Comparison of ENCODE assay signal across 18 cellular contexts in genomic region chr16:81198635-81199034, GRCh38. TPM values are rescaled to one million over a fixed set of nuclear protein-coding genes. Genes with fewer than 3 reads are reported as not detected.
DNase-seq lines count a peak whose midpoint lies in the region; ATAC-seq, FAIRE-seq and TF ChIP-seq lines count a peak whose summit lies in the region.
"Had no signal": no experiment of that assay in that cellular context is flagged by ENCODE, and none has a peak within 500 bp of the region (broad histone marks: within the 10 kb centered on the region; RNA-seq: fewer than 3 reads in every experiment).

No MANE protein-coding gene starts in this region.

- H3K36me3 Mint-ChIP-seq in Calu3 (ENCODE audit: insufficient read depth, unreplicated experiment): no peaks in the 10 kb centered on the region
- H3K36me3 Mint-ChIP-seq: activated naive CD8-positive, alpha-beta T cell treated with anti-CD3 and anti-CD28 coated beads for 36 hours had no signal

- H2BK20ac ChIP-seq in H1 (ENCODE audit: low read length): no peak overlapping the region

- H3K14ac ChIP-seq in H1 (ENCODE audit: insufficient read length) (no peak overlapping the region), neuronal stem cell (ENCODE audit: low read length) (no peak overlapping the region)

- H2BK12ac ChIP-seq in H1 (ENCODE audit: low read depth, low read length) (no peak overlapping the region), neuronal stem cell (ENCODE audit: low read length) (no peak overlapping the region)

- H3K79me2 ChIP-seq in H1 (ENCODE audit: control insufficient read depth in 1 of 2, insufficient read depth in 2 of 2, low read length in 2 of 2) (no peaks in the 10 kb centered on the region), OCI-LY7 (ENCODE audit: insufficient read depth, low read depth, low read length) (no peaks in the 10 kb centered on the region)

- CTCF ChIA-PET in Calu3 (lab: Charles Lee) (interaction anchor here (0.9 to 1.3 kb wide), 3 partner anchors 55 to 162 kb away, joined by 3 to 7 read pairs (median 4); partner anchors contain the start of genes ATMIN and C16orf46), H1 (lab: Charles Lee; ENCODE audit: partially characterized antibody) (interaction anchor here (0.6 to 1.4 kb wide), 5 partner anchors 9 to 57 kb away, joined by 3 to 4 read pairs (median 3); no protein-coding TSS in a partner anchor), OCI-LY7 (lab: Charles Lee; ENCODE audit: unreplicated experiment) (interaction anchor here (0.5 kb wide), 1 partner anchor 196 kb away, joined by 3 read pairs; no protein-coding TSS in a partner anchor)

- DNase-seq in Calu3: peak; percentile 45
- peak; percentile 26 for DNase-seq in NCI-H226
- no peak for DNase-seq in H1 (ENCODE audit: low read depth in 1 of 2, low spot score in 2 of 2)
- DNase-seq in neuronal stem cell (ENCODE audit: low spot score): no peak
- no peak for DNase-seq in OCI-LY7 (ENCODE audit: low spot score)
- no peak for DNase-seq in DMS 273 treated with DMSO at 0.1 percent for 48 hours (lab: John Stamatoyannopoulos, UW)
- DNase-seq: activated naive CD8-positive, alpha-beta T cell treated with anti-CD3 and anti-CD28 coated beads for 36 hours; cortex of kidney; NCI-H2029; occipital lobe; stimulated activated CD4-positive, alpha-beta T cell treated with anti-CD3 and anti-CD28 coated beads, Interleukin-4, amount 100 ng/mL, for 4 hours; stimulated activated naive CD8-positive, alpha-beta T cell treated with anti-CD3 and anti-CD28 coated beads, Interleukin-15, amount 100 ng/mL, for 72 hours; T-helper 2 cell had no signal

- no peak overlapping the region for H3K9ac ChIP-seq in H1 (replicated peaks in 1 of 4; ENCODE audit: extremely low read depth in 1 of 4, low read depth in 3 of 4, low read length in 3 of 4)
- no peak overlapping the region for H3K9ac ChIP-seq in neuronal stem cell (ENCODE audit: low read depth, low read length, poor library complexity)
- H3K9ac ChIP-seq: KMS-11 had no signal

- H3K36me3 ChIP-seq in H1 (ENCODE audit: control insufficient read depth in 2 of 4, insufficient read depth in 4 of 4, low read length in 3 of 4) (no peaks in the 10 kb centered on the region), neuronal stem cell (replicated peaks in 1 of 2; ENCODE audit: control insufficient read depth in 2 of 2, insufficient read depth in 2 of 2, low read length in 2 of 2) (no peaks in the 10 kb centered on the region), OCI-LY7 (ENCODE audit: insufficient read depth, low read length) (no peaks in the 10 kb centered on the region)
- H3K36me3 ChIP-seq: HAP-1 had no signal

- H3K23ac ChIP-seq in H1 (ENCODE audit: insufficient read length) (no peak overlapping the region), neuronal stem cell (ENCODE audit: low read depth, low read length, poor library complexity) (no peak overlapping the region)

- H4K8ac ChIP-seq in H1 (ENCODE audit: extremely low read depth, insufficient read depth, low read length) (no peak overlapping the region; the same call in 1 of the 2 replicates), neuronal stem cell (ENCODE audit: low read depth, low read length) (no peak overlapping the region)

- no peak overlapping the region for H2BK120ac ChIP-seq in H1 (replicated peaks; ENCODE audit: low read depth, low read length)
- H2BK120ac ChIP-seq in neuronal stem cell (ENCODE audit: low read depth, low read length): no peak overlapping the region

- no peaks in the 10 kb centered on the region for H3K27me3 Mint-ChIP-seq in Calu3 (ENCODE audit: unreplicated experiment)

- TF ChIP-seq POLR2A in H1 (IDR thresholded peaks at IDR 0.05; ENCODE audit: control extremely low read depth in 1 of 2, low read depth in 2 of 2, low read length in 2 of 2): no peak

- no peak for TF ChIP-seq EP300 in H1 (IDR thresholded peaks at IDR 0.05; ENCODE audit: borderline replicate concordance in 1 of 2, low read depth in 2 of 2, low read length in 2 of 2)

- no peak overlapping the region for H4K91ac ChIP-seq in H1 (replicated peaks; ENCODE audit: insufficient read length, low read length)
- H4K91ac ChIP-seq in neuronal stem cell (ENCODE audit: low read depth, low read length, poor library complexity): no peak overlapping the region

- peak; percentile 19 for TF ChIP-seq CTCF in Calu3 (IDR thresholded peaks at IDR 0.05; ENCODE audit: unreplicated experiment)
- peak in 1 of 3 experiments; percentile 19; a peak in 2 of 4 replicates for TF ChIP-seq CTCF in H1 (IDR thresholded peaks at IDR 0.05; ENCODE audit: control extremely low read depth in 1 of 3, insufficient read depth in 1 of 3, low read depth in 1 of 3, low read length in 3 of 3)
- TF ChIP-seq CTCF in OCI-LY7 (conservative IDR thresholded peaks at IDR 0.05; ENCODE audit: low read length): no peak

- H3K4ac ChIP-seq in H1 (replicated peaks; ENCODE audit: insufficient read length, low read depth, low read length): no peak overlapping the region
- H3K4ac ChIP-seq in neuronal stem cell (ENCODE audit: low read length): no peak overlapping the region

- ATAC-seq in HG02623 (IDR thresholded peaks at IDR 0.05; ENCODE audit: unreplicated experiment): no peak
- no peak for ATAC-seq in HG03439 (IDR thresholded peaks at IDR 0.05; ENCODE audit: unreplicated experiment)
- ATAC-seq: stimulated activated naive CD8-positive, alpha-beta T cell treated with anti-CD3 and anti-CD28 coated beads, Interleukin-15, amount 100 ng/mL, for 72 hours had no signal

- H2AK5ac ChIP-seq in H1 (ENCODE audit: low read depth, low read length) (no peak overlapping the region), neuronal stem cell (ENCODE audit: low read depth, low read length) (peak overlapping the region; percentile 10)

- H3K4me3 Mint-ChIP-seq in Calu3 (ENCODE audit: low read depth, unreplicated experiment): no peak overlapping the region
- H3K4me3 Mint-ChIP-seq: activated naive CD8-positive, alpha-beta T cell treated with anti-CD3 and anti-CD28 coated beads for 36 hours; stimulated activated naive CD8-positive, alpha-beta T cell treated with anti-CD3 and anti-CD28 coated beads, Interleukin-15, amount 100 ng/mL, for 72 hours had no signal

- no peak overlapping the region for H3K27ac Mint-ChIP-seq in Calu3 (ENCODE audit: unreplicated experiment)
- H3K27ac Mint-ChIP-seq: activated naive CD8-positive, alpha-beta T cell treated with anti-CD3 and anti-CD28 coated beads for 36 hours; stimulated activated naive CD8-positive, alpha-beta T cell treated with anti-CD3 and anti-CD28 coated beads, Interleukin-15, amount 100 ng/mL, for 72 hours had no signal

- H3K4me2 ChIP-seq in H1 (ENCODE audit: insufficient read depth in 1 of 2, low read depth in 2 of 2, low read length in 2 of 2) (no peak overlapping the region), neuronal stem cell (ENCODE audit: insufficient read depth, low read length, poor library complexity, severe bottlenecking) (no peak overlapping the region), OCI-LY7 (ENCODE audit: low read length) (no peak overlapping the region)
- H3K4me2 ChIP-seq: KMS-11 had no signal

- H3K4me3 ChIP-seq in H1 (ENCODE audit: extremely low read depth in 1 of 4, insufficient read depth in 2 of 4, low read depth in 3 of 4, low read length in 4 of 4) (no peak overlapping the region), neuronal stem cell (ENCODE audit: low read length in 2 of 2) (no peak overlapping the region), OCI-LY7 (ENCODE audit: low read depth, low read length, poor library complexity, severe bottlenecking) (no peak overlapping the region)
- H3K4me3 ChIP-seq: HAP-1 had no signal

- no peak overlapping the region for H3K56ac ChIP-seq in H1 (replicated peaks; ENCODE audit: insufficient read length, low read depth, low read length)

- H3K4me1 ChIP-seq in H1 (replicated peaks in 1 of 4; ENCODE audit: control insufficient read depth in 3 of 4, insufficient read depth in 4 of 4, low read length in 3 of 4): no peaks in the 10 kb centered on the region
- no peaks in the 10 kb centered on the region for H3K4me1 ChIP-seq in neuronal stem cell (ENCODE audit: control insufficient read depth in 2 of 2, insufficient read depth in 1 of 2, low read depth in 1 of 2, low read length in 2 of 2)
- H3K4me1 ChIP-seq in OCI-LY7 (ENCODE audit: insufficient read depth, low read length, poor library complexity, severe bottlenecking): no peaks in the 10 kb centered on the region
- H3K4me1 ChIP-seq: HAP-1 had no signal

- no peak overlapping the region for H4K5ac ChIP-seq in H1 (ENCODE audit: insufficient read length, low read depth, low read length)

- H3K9me3 ChIP-seq in H1 (ENCODE audit: insufficient read depth in 2 of 2, low read depth in 1 of 2, low read length in 1 of 2) (no peaks in the 10 kb centered on the region), neuronal stem cell (replicated peaks in 1 of 2; ENCODE audit: control insufficient read depth in 2 of 2, insufficient read depth in 1 of 2, low read depth in 1 of 2, low read length in 2 of 2) (no peaks in the 10 kb centered on the region), OCI-LY7 (ENCODE audit: low read length) (no peaks in the 10 kb centered on the region)
- H3K9me3 ChIP-seq: HAP-1 had no signal

- intact Hi-C loops in Calu3 (cut with micrococcal nuclease; ENCODE audit: unreplicated experiment) (loop anchor here (2.0 to 10.0 kb wide), 2 partner anchors 60 to 164 kb away; partner anchors contain the start of gene ATMIN), OCI-LY7 (cut with micrococcal nuclease; ENCODE audit: unreplicated experiment) (no loop called here)

- H2AFZ ChIP-seq in H1 (ENCODE audit: low read length): no peak overlapping the region
- H2AFZ ChIP-seq in neuronal stem cell (ENCODE audit: low read length): peak overlapping the region; percentile 7
- no peak overlapping the region for H2AFZ ChIP-seq in OCI-LY7 (ENCODE audit: low read length)

- H2BK15ac ChIP-seq in H1 (ENCODE audit: low read length): no peak overlapping the region
- peak overlapping the region; percentile 30 for H2BK15ac ChIP-seq in neuronal stem cell (ENCODE audit: low read length)

- no peaks in the 10 kb centered on the region for H4K20me1 ChIP-seq in H1 (replicated peaks in 1 of 2; ENCODE audit: control insufficient read depth in 1 of 2, insufficient read depth in 2 of 2, low read length in 2 of 2)
- H4K20me1 ChIP-seq in OCI-LY7 (ENCODE audit: insufficient read depth, low read length): no peaks in the 10 kb centered on the region

- H3K79me1 ChIP-seq in H1 (ENCODE audit: low read depth, low read length) (no peaks in the 10 kb centered on the region), neuronal stem cell (ENCODE audit: low read depth, low read length) (no peaks in the 10 kb centered on the region)

- 93% methylated on average over 9 of the region's 9 CpGs; no CpG with 5 or more reads in 1 of the 2 experiments for WGBS in H1 (ENCODE audit: extremely low coverage in 1 of 2, insufficient coverage in 1 of 2, insufficient read length in 1 of 2, insufficient replicate concordance in 2 of 2, low coverage in 1 of 2, low lambda C conversion rate in 2 of 2, missing lambda C conversion rate in 1 of 2), 2 experiments
- WGBS in neuronal stem cell (ENCODE audit: extremely low coverage in 2 of 2, insufficient read length in 2 of 2, insufficient replicate concordance in 1 of 2), 2 donors: no CpG with 5 or more reads among the region's 9 CpGs

- H3K18ac ChIP-seq in H1 (ENCODE audit: extremely low read depth, low read length) (no peak overlapping the region), neuronal stem cell (ENCODE audit: low read length) (no peak overlapping the region)

- no peaks in the 10 kb centered on the region for H3K9me3 Mint-ChIP-seq in Calu3 (ENCODE audit: low read depth, unreplicated experiment)
- H3K9me3 Mint-ChIP-seq: activated naive CD8-positive, alpha-beta T cell treated with anti-CD3 and anti-CD28 coated beads for 36 hours; stimulated activated naive CD8-positive, alpha-beta T cell treated with anti-CD3 and anti-CD28 coated beads, Interleukin-15, amount 100 ng/mL, for 72 hours had no signal

- H3K9me2 ChIP-seq in OCI-LY7 (ENCODE audit: insufficient read depth, low read length): no peaks in the 10 kb centered on the region

- H3K4me1 Mint-ChIP-seq in Calu3 (ENCODE audit: low read depth, unreplicated experiment): no peaks in the 10 kb centered on the region
- H3K4me1 Mint-ChIP-seq: activated naive CD8-positive, alpha-beta T cell treated with anti-CD3 and anti-CD28 coated beads for 36 hours; stimulated activated naive CD8-positive, alpha-beta T cell treated with anti-CD3 and anti-CD28 coated beads, Interleukin-15, amount 100 ng/mL, for 72 hours had no signal

- BruUV-seq in Calu3 (replicated peaks; lab: Mats Ljungman, UMichigan) (no TSS peak), OCI-LY7 (replicated peaks; lab: Mats Ljungman, UMichigan) (no TSS peak)

- no peak overlapping the region for H2BK5ac ChIP-seq in H1 (ENCODE audit: low read depth, low read length)
- no peak overlapping the region for H2BK5ac ChIP-seq in neuronal stem cell (ENCODE audit: low read length)

- no peaks in the 10 kb centered on the region for H3K23me2 ChIP-seq in H1 (ENCODE audit: low read depth, low read length)

- peak; percentile 39 to 54; a peak in 3 of 4 replicates for TF ChIP-seq RAD21 in H1 (IDR thresholded peaks at IDR 0.05 in 1 of 2, conservative IDR thresholded peaks at IDR 0.05 in 1 of 2; ENCODE audit: low read depth in 2 of 2, low read length in 2 of 2)

- POLR2A ChIA-PET in H1 (lab: Charles Lee; ENCODE audit: partially characterized antibody) (interaction anchor here (0.9 kb wide), 1 partner anchor 18 kb away, joined by 3 read pairs; no protein-coding TSS in a partner anchor), OCI-LY7 (lab: Charles Lee) (interaction anchor here (0.6 kb wide), 1 partner anchor 166 kb away, joined by 3 read pairs; no protein-coding TSS in a partner anchor)

- H3K27ac ChIP-seq in H1 (ENCODE audit: low read depth, low read length) (no peak overlapping the region), neuronal stem cell (replicated peaks; ENCODE audit: low read length) (no peak overlapping the region), OCI-LY7 (ENCODE audit: low read depth, low read length, poor library complexity, severe bottlenecking) (no peak overlapping the region)
- H3K27ac ChIP-seq: KMS-11 had no signal

- no peak for FAIRE-seq in H1 (lab: Jason Lieb, UNC)
- FAIRE-seq: GM12892 had no signal

- H3K27me3 ChIP-seq in H1 (replicated peaks in 1 of 4; ENCODE audit: control insufficient read depth in 3 of 4, extremely low read depth in 1 of 4, insufficient read depth in 3 of 4, low read length in 3 of 4) (no peaks in the 10 kb centered on the region), neuronal stem cell (ENCODE audit: control insufficient read depth in 3 of 3, insufficient read depth in 3 of 3, low read depth in 1 of 3, low read length in 3 of 3) (no peaks in the 10 kb centered on the region)

RNA-seq across cellular contexts. Expression of gene BCO1, which starts 39.9 kb away (rescaled TPM):
- total RNA-seq in Calu3 (2022) (6.6 and 9.1 TPM in 2 replicates), OCI-LY7 (2022) (not detected in 2 replicates)
- 0.23 TPM in 1 of 2 replicates, not detected in the other for total RNA-seq in H1 (2021; fragmentation: NEBNext Ultra II Directional; extraction: Animal tissue kit (Norgen Biotek cat#: 25700))
- 0.21 and 0.28 TPM in 2 replicates for polyA plus RNA-seq in H1 (2011; rRNA removed)
- 0.25 TPM for polyA plus RNA-seq in H1 (2011; cell fraction: cytosol; rRNA removed)
- polyA plus RNA-seq in H1 (2011; cell fraction: nucleus; rRNA removed): not detected
- polyA plus RNA-seq in H1 (2012, experiment 1 of 2): 0.09 to 0.21 TPM (median 0.14 TPM) in 4 replicates
- not detected for polyA plus RNA-seq in H1 (2012, experiment 2 of 2)
- 0.14 TPM for polyA plus RNA-seq in H1 (2013, experiment 1 of 2)
- 0.07 TPM for polyA plus RNA-seq in H1 (2013, experiment 2 of 2)
- 0.76 and 0.95 TPM in 2 replicates for polyA minus RNA-seq in H1 (2011; rRNA and poly(A)+ RNA removed)
- not detected for polyA minus RNA-seq in H1 (2011; cell fraction: cytosol; rRNA and poly(A)+ RNA removed)
- polyA minus RNA-seq in H1 (2011; cell fraction: nucleus; rRNA and poly(A)+ RNA removed): not detected
- polyA plus RNA-seq in neuronal stem cell (2013, experiment 1 of 2): 0.20 TPM
- 0.17 TPM for polyA plus RNA-seq in neuronal stem cell (2013, experiment 2 of 2)
- total RNA-seq in OCI-LY7 (2014; rRNA removed; shearing (Covaris generic)): not detected in 2 replicates
- total RNA-seq: activated naive CD8-positive, alpha-beta T cell treated with anti-CD3 and anti-CD28 coated beads for 36 hours had no signal

Comparison
In these comparisons a context has a peak if more than half of its experiments do, and no peak if none do; other contexts are left out.
1. DNase-seq: peak in Calu3 (single experiment) and NCI-H226 (single experiment); none in H1 (0 of 2), neuronal stem cell (single experiment), OCI-LY7 (single experiment) and DMS 273 treated with DMSO at 0.1 percent for 48 hours (single experiment).